ENCODE assay signal across 19 cellular contexts in the genomic region with DNA sequence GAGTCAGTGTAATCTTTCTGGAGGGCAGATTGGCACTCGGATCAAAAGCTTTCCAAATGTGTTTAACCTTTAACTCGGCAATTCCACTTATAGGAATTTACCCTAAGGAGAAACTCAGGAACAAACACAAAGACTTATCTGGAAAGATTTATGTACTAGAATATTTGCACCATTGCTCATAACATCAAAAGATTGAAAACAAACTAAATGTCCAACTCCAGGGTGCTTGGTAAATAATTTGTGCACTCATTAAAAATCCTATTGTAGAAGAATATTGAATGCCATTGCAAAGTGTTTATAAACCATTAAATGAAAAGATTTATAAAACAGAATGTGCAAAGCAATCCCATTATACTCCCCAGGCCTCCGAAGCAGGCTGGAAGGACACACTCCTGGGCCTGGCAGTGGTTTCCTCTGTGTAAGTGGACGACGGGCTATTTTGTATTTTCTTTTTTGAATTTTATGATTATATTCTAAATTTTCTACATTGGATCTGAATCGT. TPM values are rescaled to one million over a fixed set of nuclear protein-coding genes. Genes with fewer than 3 reads are reported as not detected.
DNase-seq lines count a peak whose midpoint lies in the region; ATAC-seq, FAIRE-seq and TF ChIP-seq lines count a peak whose summit lies in the region.
"Had no signal": no experiment of that assay in that cellular context is flagged by ENCODE, and none has a peak within 500 bp of the region (broad histone marks: within the 10 kb centered on the region; RNA-seq: fewer than 3 reads in every experiment).

No MANE protein-coding gene starts in this region.

- 36% methylated on average over 6 of the region's 6 CpGs for WGBS in right lobe of liver (ENCODE audit: insufficient coverage, low coverage, low lambda C conversion rate, missing lambda C conversion rate)

- H3K27me3 ChIP-seq in WERI-Rb-1 (ENCODE audit: insufficient read depth, low read depth, severe bottlenecking), result no peaks in the 10 kb centered on the region
- no peaks in the 10 kb centered on the region for H3K27me3 ChIP-seq in naive thymus-derived CD4-positive, alpha-beta T cell (ENCODE audit: control insufficient read depth in 2 of 2, insufficient read depth in 2 of 2, low read length in 2 of 2)
- H3K27me3 ChIP-seq in right lobe of liver, result no peaks in the 10 kb centered on the region

- no peak overlapping the region for H3K4me3 Mint-ChIP-seq in mesothelial cell of epicardium
- H3K4me3 Mint-ChIP-seq in naive thymus-derived CD4-positive, alpha-beta T cell, result no peak overlapping the region

- no peak for TF ChIP-seq POLR2A in right lobe of liver (IDR thresholded peaks at IDR 0.05)

- peaks cover 20% of the 10 kb centered on the region for H3K4me1 Mint-ChIP-seq in mesothelial cell of epicardium
- H3K4me1 Mint-ChIP-seq in naive thymus-derived CD4-positive, alpha-beta T cell, result no peaks in the 10 kb centered on the region

- H3K9me3 Mint-ChIP-seq in mesothelial cell of epicardium, result no peaks in the 10 kb centered on the region
- peaks cover 0 to 2% (median 0%) of the 10 kb centered on the region in 11 donors for H3K9me3 Mint-ChIP-seq in naive thymus-derived CD4-positive, alpha-beta T cell

- intact Hi-C loops in naive thymus-derived CD4-positive, alpha-beta T cell (cut with micrococcal nuclease), result no loop called here
- intact Hi-C loops in right lobe of liver (cut with DNase I), result no loop called here

- H3K27ac ChIP-seq in HEK293 (ENCODE audit: extremely low read depth, low read depth, low read length), result no peak overlapping the region
- no peak overlapping the region for H3K27ac ChIP-seq in WERI-Rb-1
- H3K27ac ChIP-seq in naive thymus-derived CD4-positive, alpha-beta T cell (ENCODE audit: low read depth, low read length), result no peak overlapping the region
- no peak overlapping the region for H3K27ac ChIP-seq in right lobe of liver
- H3K27ac ChIP-seq: RWPE1, SJCRH30 had no signal

- no peak overlapping the region for H3K4me3 ChIP-seq in HEK293 (ENCODE audit: low read depth, low read length)
- no peak overlapping the region for H3K4me3 ChIP-seq in WERI-Rb-1 (ENCODE audit: low read depth, low read length)
- H3K4me3 ChIP-seq in naive thymus-derived CD4-positive, alpha-beta T cell (ENCODE audit: low read length), result no peak overlapping the region
- H3K4me3 ChIP-seq in right lobe of liver, result no peak overlapping the region
- H3K4me3 ChIP-seq: SJCRH30 had no signal

- peaks cover 42% of the 10 kb centered on the region for H3K27me3 Mint-ChIP-seq in mesothelial cell of epicardium (ENCODE audit: low read depth)
- peaks cover 0 to 39% (median 15%) of the 10 kb centered on the region in 5 donors for H3K27me3 Mint-ChIP-seq in naive thymus-derived CD4-positive, alpha-beta T cell

- TF ChIP-seq CTCF in HEK293 (tag by site-specific recombination; IDR thresholded peaks at IDR 0.05) (no peak), WERI-Rb-1 (IDR thresholded peaks at IDR 0.05; ENCODE audit: low read depth, low read length) (no peak), mesothelial cell of epicardium (IDR thresholded peaks at IDR 0.05; ENCODE audit: unreplicated experiment) (no peak), D721Med (IDR thresholded peaks at IDR 0.05; ENCODE audit: insufficient read depth, missing control alignments) (no peak), right lobe of liver (IDR thresholded peaks at IDR 0.05) (no peak)

- POLR2A ChIA-PET in HEK293 (lab: Yijun Ruan, JAX), result no interaction called here
- POLR2A ChIA-PET in naive thymus-derived CD4-positive, alpha-beta T cell (lab: Charles Lee), result no interaction called here

- H3K4me1 ChIP-seq in HEK293 (ENCODE audit: control insufficient read depth, insufficient read depth, low read length) (no peaks in the 10 kb centered on the region), right lobe of liver (no peaks in the 10 kb centered on the region)
- no peaks in the 10 kb centered on the region for H3K4me1 ChIP-seq in naive thymus-derived CD4-positive, alpha-beta T cell (ENCODE audit: control insufficient read depth in 2 of 2, insufficient read depth in 2 of 2, low read length in 2 of 2)
- H3K4me1 ChIP-seq: SJCRH30 had no signal

- DNase-seq in A172 (ENCODE audit: low spot score) (peak; percentile 51), WERI-Rb-1 (peak; percentile 4), mesothelial cell of epicardium (ENCODE audit: low spot score in 2 of 2, unreplicated experiment in 2 of 2) (no peak), D721Med (ENCODE audit: insufficient read length, low spot score) (no peak), right lobe of liver (no peak)
- DNase-seq in naive thymus-derived CD4-positive, alpha-beta T cell, result no peak
- DNase-seq: ACHN, C1 segment of cervical spinal cord, DMS 273 treated with DMSO at 0.1 percent for 48 hours, KBM-7, NCI-H1417, NCI-H1930, NCI-H345, NCI-H524 treated with DMSO at 0.1 percent for 48 hours had no signal

- no peaks in the 10 kb centered on the region for H3K36me3 Mint-ChIP-seq in mesothelial cell of epicardium
- H3K36me3 Mint-ChIP-seq in naive thymus-derived CD4-positive, alpha-beta T cell, result no peaks in the 10 kb centered on the region

- CTCF ChIA-PET in HEK293 (lab: Yijun Ruan, JAX), result interaction anchor here (0.7 to 1.4 kb wide), 2 partner anchors 17 to 516 kb away, joined by 3 read pairs; no protein-coding TSS in a partner anchor
- CTCF ChIA-PET in naive thymus-derived CD4-positive, alpha-beta T cell (lab: Charles Lee), result no interaction called here

- ATAC-seq in naive thymus-derived CD4-positive, alpha-beta T cell, result no peak
- ATAC-seq in right lobe of liver, result no peak
- ATAC-seq: HepG2 had no signal

- no peaks in the 10 kb centered on the region for H3K9me3 ChIP-seq in HEK293 (ENCODE audit: control insufficient read depth, insufficient read depth, low read depth, low read length)
- H3K9me3 ChIP-seq in WERI-Rb-1 (ENCODE audit: severe bottlenecking), result no peaks in the 10 kb centered on the region
- H3K9me3 ChIP-seq in naive thymus-derived CD4-positive, alpha-beta T cell (ENCODE audit: control insufficient read depth in 2 of 3, low read length in 3 of 3), result no peaks in the 10 kb centered on the region
- no peaks in the 10 kb centered on the region for H3K9me3 ChIP-seq in right lobe of liver
- H3K9me3 ChIP-seq: SJCRH30 had no signal

- H3K27ac Mint-ChIP-seq in mesothelial cell of epicardium, result peak overlapping the region; percentile 45
- no peak overlapping the region for H3K27ac Mint-ChIP-seq in naive thymus-derived CD4-positive, alpha-beta T cell

- H3K36me3 ChIP-seq in HEK293 (ENCODE audit: control insufficient read depth in 2 of 2, insufficient read depth in 1 of 2, low read length in 2 of 2) (no peaks in the 10 kb centered on the region), WERI-Rb-1 (no peaks in the 10 kb centered on the region), right lobe of liver (no peaks in the 10 kb centered on the region)
- H3K36me3 ChIP-seq in naive thymus-derived CD4-positive, alpha-beta T cell (ENCODE audit: control insufficient read depth in 2 of 3, insufficient read depth in 3 of 3, low read length in 3 of 3), result no peaks in the 10 kb centered on the region
- H3K36me3 ChIP-seq: SJCRH30 had no signal

- FAIRE-seq in D721Med (lab: Jason Lieb, UNC), result no peak
- FAIRE-seq: G401.6, HepG2 had no signal

TF ChIP-seq in HEK293, 187 proteins besides CTCF, POLR2A, EP300 and RAD21:
- TF ChIP-seq FEZF1 (tag by site-specific recombination; IDR thresholded peaks at IDR 0.05) (0 out of 2 replicates have a peak, but pooled peaks have one; percentile 20), TCF7L2 (IDR thresholded peaks at IDR 0.05; ENCODE audit: borderline replicate concordance, low read depth, low read length) (peak; percentile 35; the same call in 1 of the 2 replicates), ZNF341 (tag by site-specific recombination; IDR thresholded peaks at IDR 0.05; ENCODE audit: low read depth) (peak; percentile 17; the same call in 1 of the 2 replicates), ZNF221 (tag by site-specific recombination; IDR thresholded peaks at IDR 0.05; ENCODE audit: borderline replicate concordance) (no peak)
- TF ChIP-seq, protein P1, sequence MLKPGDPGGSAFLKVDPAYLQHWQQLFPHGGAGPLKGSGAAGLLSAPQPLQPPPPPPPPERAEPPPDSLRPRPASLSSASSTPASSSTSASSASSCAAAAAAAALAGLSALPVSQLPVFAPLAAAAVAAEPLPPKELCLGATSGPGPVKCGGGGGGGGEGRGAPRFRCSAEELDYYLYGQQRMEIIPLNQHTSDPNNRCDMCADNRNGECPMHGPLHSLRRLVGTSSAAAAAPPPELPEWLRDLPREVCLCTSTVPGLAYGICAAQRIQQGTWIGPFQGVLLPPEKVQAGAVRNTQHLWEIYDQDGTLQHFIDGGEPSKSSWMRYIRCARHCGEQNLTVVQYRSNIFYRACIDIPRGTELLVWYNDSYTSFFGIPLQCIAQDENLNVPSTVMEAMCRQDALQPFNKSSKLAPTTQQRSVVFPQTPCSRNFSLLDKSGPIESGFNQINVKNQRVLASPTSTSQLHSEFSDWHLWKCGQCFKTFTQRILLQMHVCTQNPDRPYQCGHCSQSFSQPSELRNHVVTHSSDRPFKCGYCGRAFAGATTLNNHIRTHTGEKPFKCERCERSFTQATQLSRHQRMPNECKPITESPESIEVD (tag by site-specific recombination; IDR thresholded peaks at IDR 0.05), result peak; percentile 58

RNA-seq across cellular contexts. Expression of a gene that starts 18.7 kb away (rescaled TPM):
- 0.19 TPM in 1 of 2 replicates, not detected in the other for total RNA-seq in A172 (2014; rRNA removed; shearing (Covaris generic))
- 0.11 to 0.20 TPM in 2 of 3 replicates, not detected in the other for total RNA-seq in mesothelial cell of epicardium
- total RNA-seq in naive thymus-derived CD4-positive, alpha-beta T cell, result under 1 TPM in 2 of 5 experiments, not detected in 3; 0.19 to 0.86 TPM
- polyA plus RNA-seq in naive thymus-derived CD4-positive, alpha-beta T cell, result under 1 TPM in 1 of 2 donors, not detected in 1; 0.13 TPM
- total RNA-seq in right lobe of liver, result not detected
- total RNA-seq: HepG2 had no signal
- polyA plus RNA-seq: HepG2 had no signal

Comparison
In these comparisons a context has a peak if more than half of its experiments do, and no peak if none do; other contexts are left out.
1. DNase-seq: peak in A172 (single experiment) and WERI-Rb-1 (single experiment); none in mesothelial cell of epicardium (0 of 2), D721Med (single experiment), naive thymus-derived CD4-positive, alpha-beta T cell (0 of 9) and right lobe of liver (0 of 3).